23 cellular contexts compared by ENCODE assay signal in genomic region chr17:69470702-69471101, GRCh38.
"Had no signal": no experiment of that assay in that cellular context is flagged by ENCODE, and none has a peak within 500 bp of the region (broad histone marks: within the 10 kb centered on the region; RNA-seq: fewer than 3 reads in every experiment).

No MANE protein-coding gene starts in this region.

- H3K9me3 ChIP-seq: esophagus squamous epithelium, gastroesophageal sphincter, left ventricle myocardium inferior, lower lobe of right lung, neutrophil, psoas muscle, right lobe of liver, spleen, testis, tibial nerve had no signal

- DNase-seq: cortex of kidney; dorsolateral prefrontal cortex; effector CD8-positive, alpha-beta T cell; esophagus squamous epithelium; foreskin fibroblast; immature natural killer cell; left ventricle myocardium inferior; lower lobe of right lung; naive thymus-derived CD8-positive, alpha-beta T cell; psoas muscle; retina; right lobe of liver; spleen; stimulated activated CD4-positive, alpha-beta T cell treated with anti-CD3 and anti-CD28 coated beads, Interleukin-15, amount 100 ng/mL, for 24 hours; stimulated activated CD4-positive, alpha-beta T cell treated with anti-CD3 and anti-CD28 coated beads, Interleukin-1b, Interleukin-23, amount 100 ng/mL, for 48 hours; stimulated activated CD4-positive, alpha-beta T cell treated with anti-CD3 and anti-CD28 coated beads, Interleukin-4, amount 100 ng/mL, for 4 hours; stimulated activated naive B cell treated with anti-CD40 and anti-IgM and Interleukin-4, amounts not matched to agents 10 μg/mL and 1 μg/mL and 100 μg/mL, for 72 hours; stimulated activated naive CD8-positive, alpha-beta T cell treated with anti-CD3 and anti-CD28 coated beads, Interleukin-15, amount 100 ng/mL, for 72 hours; testis had no signal

- H3K27ac Mint-ChIP-seq: memory B cell; stimulated activated naive B cell treated with anti-CD40 and anti-IgM and Interleukin-4, amounts not matched to agents 10 μg/mL and 1 μg/mL and 100 μg/mL, for 72 hours; stimulated activated naive CD8-positive, alpha-beta T cell treated with anti-CD3 and anti-CD28 coated beads, Interleukin-15, amount 100 ng/mL, for 72 hours had no signal

- H3K27ac ChIP-seq: dorsolateral prefrontal cortex, esophagus squamous epithelium, gastroesophageal sphincter, left ventricle myocardium inferior, lower lobe of right lung, neutrophil, psoas muscle, right lobe of liver, spleen, testis, tibial nerve had no signal

- H3K27me3 ChIP-seq: dorsolateral prefrontal cortex, esophagus squamous epithelium, gastroesophageal sphincter, neutrophil, right lobe of liver, spleen, testis, tibial nerve had no signal

- ATAC-seq: gastroesophageal sphincter; lower lobe of right lung; naive thymus-derived CD8-positive, alpha-beta T cell; psoas muscle; right lobe of liver; stimulated activated naive B cell treated with anti-CD40 and anti-IgM and Interleukin-4, amounts not matched to agents 10 μg/mL and 1 μg/mL and 100 μg/mL, for 72 hours; stimulated activated naive CD8-positive, alpha-beta T cell treated with anti-CD3 and anti-CD28 coated beads, Interleukin-15, amount 100 ng/mL, for 72 hours had no signal

- H3K9me3 Mint-ChIP-seq: immature natural killer cell; memory B cell; naive thymus-derived CD8-positive, alpha-beta T cell; stimulated activated naive B cell treated with anti-CD40 and anti-IgM and Interleukin-4, amounts not matched to agents 10 μg/mL and 1 μg/mL and 100 μg/mL, for 72 hours had no signal

- H3K4me3 Mint-ChIP-seq: immature natural killer cell; memory B cell; naive thymus-derived CD8-positive, alpha-beta T cell; stimulated activated naive B cell treated with anti-CD40 and anti-IgM and Interleukin-4, amounts not matched to agents 10 μg/mL and 1 μg/mL and 100 μg/mL, for 72 hours; stimulated activated naive CD8-positive, alpha-beta T cell treated with anti-CD3 and anti-CD28 coated beads, Interleukin-15, amount 100 ng/mL, for 72 hours had no signal

- H3K4me3 ChIP-seq: dorsolateral prefrontal cortex, esophagus squamous epithelium, gastroesophageal sphincter, left ventricle myocardium inferior, lower lobe of right lung, psoas muscle, right lobe of liver, spleen, testis, tibial nerve had no signal

- H3K27me3 Mint-ChIP-seq: memory B cell; naive thymus-derived CD8-positive, alpha-beta T cell; stimulated activated naive B cell treated with anti-CD40 and anti-IgM and Interleukin-4, amounts not matched to agents 10 μg/mL and 1 μg/mL and 100 μg/mL, for 72 hours; stimulated activated naive CD8-positive, alpha-beta T cell treated with anti-CD3 and anti-CD28 coated beads, Interleukin-15, amount 100 ng/mL, for 72 hours had no signal

- H3K36me3 ChIP-seq: esophagus squamous epithelium, gastroesophageal sphincter, left ventricle myocardium inferior, lower lobe of right lung, neutrophil, right lobe of liver, spleen, tibial nerve had no signal

- H3K4me1 ChIP-seq: lower lobe of right lung, spleen, testis had no signal
